Comparison of ENCODE assay signal across 8 cellular contexts in the genomic region with DNA sequence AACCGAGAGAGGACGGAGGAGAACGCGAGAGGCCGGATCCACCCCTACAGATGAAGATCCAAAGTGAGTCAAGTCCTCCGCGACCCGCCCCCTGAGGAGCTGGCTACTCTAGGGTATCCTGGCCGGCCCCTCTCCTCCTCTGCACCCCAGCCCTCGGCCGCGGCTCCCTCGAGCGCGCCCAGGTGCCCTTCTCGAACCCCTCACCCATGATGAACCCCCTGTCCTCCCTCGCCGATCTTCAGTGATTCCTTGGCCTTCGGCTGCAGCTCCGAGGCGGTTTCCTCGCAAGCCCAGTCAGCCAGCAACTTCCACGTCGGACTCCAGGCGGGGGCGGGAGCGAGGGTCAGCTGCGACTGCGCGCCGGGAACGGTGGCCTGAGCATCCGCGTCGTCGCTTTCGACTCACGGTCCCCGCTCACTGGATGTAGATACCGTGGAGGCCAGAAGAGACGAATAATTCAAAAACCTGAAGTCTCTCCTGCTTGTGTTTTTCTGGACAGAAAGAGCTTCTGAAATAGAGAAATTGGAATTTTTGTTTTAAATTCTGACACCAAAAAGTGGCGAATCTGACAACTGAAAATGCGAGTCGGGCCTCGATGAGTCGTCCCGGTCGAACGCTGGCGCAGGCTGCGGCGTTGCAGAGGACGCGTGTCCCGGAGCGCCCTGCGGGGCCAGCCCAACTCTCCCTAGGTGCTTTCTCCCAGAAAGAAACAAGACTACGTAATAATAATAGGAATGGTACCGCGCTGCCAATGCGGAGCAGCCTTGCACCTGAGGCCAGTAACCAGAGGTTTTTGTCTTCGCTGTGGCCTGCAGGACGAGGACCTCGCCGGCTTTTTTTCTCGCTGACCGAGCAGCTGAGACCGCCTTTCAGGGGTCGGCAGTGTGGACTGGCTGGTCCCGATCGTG. TPM values are rescaled to one million over a fixed set of nuclear protein-coding genes. Genes with fewer than 3 reads are reported as not detected.
A peak's percentile ranks its signal among the peaks of the same experiment; 100 is the strongest.
DNase-seq lines count a peak whose midpoint lies in the region; ATAC-seq and TF ChIP-seq lines count a peak whose summit lies in the region.

A gene (minus strand): TSS at position 335 of the 908 bp plus-strand sequence. CDS start 127 bp downstream, at position 208.

- peak within 1 kb of the TSS; percentile 99 for H3K4me3 Mint-ChIP-seq in HFFc6
- peak within 1 kb of the TSS; percentile 97 for H3K4me3 Mint-ChIP-seq in activated naive CD4-positive, alpha-beta T cell treated with anti-CD3 and anti-CD28 coated beads, Interleukin-2, amount 50 U/mL, for 24 hours

- peak within 1 kb of the TSS; percentile 84 for H3K27ac ChIP-seq in temporal lobe (ENCODE audit: low read depth, low read length)

- ATAC-seq in SK-N-SH treated with all-trans-retinoic acid at 6 μM for 48 hours (peak; percentile 94), omental fat pad (ENCODE audit: low FRiP score) (peak; percentile 94)

- no peaks in the 10 kb centered on the region for H3K27me3 Mint-ChIP-seq in HFFc6 (ENCODE audit: insufficient read depth)
- H3K27me3 Mint-ChIP-seq in activated naive CD4-positive, alpha-beta T cell treated with anti-CD3 and anti-CD28 coated beads, Interleukin-2, amount 50 U/mL, for 24 hours: no peaks in the 10 kb centered on the region

- no peaks in the 10 kb centered on the region for H3K36me3 Mint-ChIP-seq in HFFc6 (ENCODE audit: low read depth)
- no peaks in the 10 kb centered on the region for H3K36me3 Mint-ChIP-seq in activated naive CD4-positive, alpha-beta T cell treated with anti-CD3 and anti-CD28 coated beads, Interleukin-2, amount 50 U/mL, for 24 hours

- H3K9me3 Mint-ChIP-seq in HFFc6: no peaks in the 10 kb centered on the region
- no peaks in the 10 kb centered on the region for H3K9me3 Mint-ChIP-seq in activated naive CD4-positive, alpha-beta T cell treated with anti-CD3 and anti-CD28 coated beads, Interleukin-2, amount 50 U/mL, for 24 hours

- peaks cover 32% of the 10 kb centered on the region for H3K4me1 Mint-ChIP-seq in HFFc6 (ENCODE audit: low read depth)
- H3K4me1 Mint-ChIP-seq in activated naive CD4-positive, alpha-beta T cell treated with anti-CD3 and anti-CD28 coated beads, Interleukin-2, amount 50 U/mL, for 24 hours: peaks cover 28% of the 10 kb centered on the region

- H3K27ac Mint-ChIP-seq in HFFc6: peak within 1 kb of the TSS; percentile 99
- peak within 1 kb of the TSS; percentile 99 for H3K27ac Mint-ChIP-seq in activated naive CD4-positive, alpha-beta T cell treated with anti-CD3 and anti-CD28 coated beads, Interleukin-2, amount 50 U/mL, for 24 hours

- TF ChIP-seq CTCF in HFFc6 (IDR thresholded peaks at IDR 0.05) (peak; percentile 8; the same call in 1 of the 2 replicates), omental fat pad (IDR thresholded peaks at IDR 0.05) (no peak)

- peak within 1 kb of the TSS; percentile 89 for H3K4me3 ChIP-seq in GM08714 (ENCODE audit: low read length)

- DNase-seq in HFFc6: peak; percentile 84
- DNase-seq in NAMALWA (ENCODE audit: low spot score): peak; percentile 71
- peak; percentile 90 for DNase-seq in glomerular endothelial cell (ENCODE audit: extremely low read depth, low read depth, low spot score)
- DNase-seq in omental fat pad (ENCODE audit: low spot score): peak; percentile 55

TF ChIP-seq in SK-N-SH treated with all-trans-retinoic acid at 6 μM for 48 hours, 23 proteins besides CTCF, POLR2A, EP300 and RAD21:
- TF ChIP-seq, protein P1, sequence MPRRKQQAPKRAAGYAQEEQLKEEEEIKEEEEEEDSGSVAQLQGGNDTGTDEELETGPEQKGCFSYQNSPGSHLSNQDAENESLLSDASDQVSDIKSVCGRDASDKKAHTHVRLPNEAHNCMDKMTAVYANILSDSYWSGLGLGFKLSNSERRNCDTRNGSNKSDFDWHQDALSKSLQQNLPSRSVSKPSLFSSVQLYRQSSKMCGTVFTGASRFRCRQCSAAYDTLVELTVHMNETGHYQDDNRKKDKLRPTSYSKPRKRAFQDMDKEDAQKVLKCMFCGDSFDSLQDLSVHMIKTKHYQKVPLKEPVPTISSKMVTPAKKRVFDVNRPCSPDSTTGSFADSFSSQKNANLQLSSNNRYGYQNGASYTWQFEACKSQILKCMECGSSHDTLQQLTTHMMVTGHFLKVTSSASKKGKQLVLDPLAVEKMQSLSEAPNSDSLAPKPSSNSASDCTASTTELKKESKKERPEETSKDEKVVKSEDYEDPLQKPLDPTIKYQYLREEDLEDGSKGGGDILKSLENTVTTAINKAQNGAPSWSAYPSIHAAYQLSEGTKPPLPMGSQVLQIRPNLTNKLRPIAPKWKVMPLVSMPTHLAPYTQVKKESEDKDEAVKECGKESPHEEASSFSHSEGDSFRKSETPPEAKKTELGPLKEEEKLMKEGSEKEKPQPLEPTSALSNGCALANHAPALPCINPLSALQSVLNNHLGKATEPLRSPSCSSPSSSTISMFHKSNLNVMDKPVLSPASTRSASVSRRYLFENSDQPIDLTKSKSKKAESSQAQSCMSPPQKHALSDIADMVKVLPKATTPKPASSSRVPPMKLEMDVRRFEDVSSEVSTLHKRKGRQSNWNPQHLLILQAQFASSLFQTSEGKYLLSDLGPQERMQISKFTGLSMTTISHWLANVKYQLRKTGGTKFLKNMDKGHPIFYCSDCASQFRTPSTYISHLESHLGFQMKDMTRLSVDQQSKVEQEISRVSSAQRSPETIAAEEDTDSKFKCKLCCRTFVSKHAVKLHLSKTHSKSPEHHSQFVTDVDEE (CRISPR knock-in tag; IDR thresholded peaks at IDR 0.05): peak; percentile 29; the same call in 1 of the 2 replicates
- TF ChIP-seq, protein P2, sequence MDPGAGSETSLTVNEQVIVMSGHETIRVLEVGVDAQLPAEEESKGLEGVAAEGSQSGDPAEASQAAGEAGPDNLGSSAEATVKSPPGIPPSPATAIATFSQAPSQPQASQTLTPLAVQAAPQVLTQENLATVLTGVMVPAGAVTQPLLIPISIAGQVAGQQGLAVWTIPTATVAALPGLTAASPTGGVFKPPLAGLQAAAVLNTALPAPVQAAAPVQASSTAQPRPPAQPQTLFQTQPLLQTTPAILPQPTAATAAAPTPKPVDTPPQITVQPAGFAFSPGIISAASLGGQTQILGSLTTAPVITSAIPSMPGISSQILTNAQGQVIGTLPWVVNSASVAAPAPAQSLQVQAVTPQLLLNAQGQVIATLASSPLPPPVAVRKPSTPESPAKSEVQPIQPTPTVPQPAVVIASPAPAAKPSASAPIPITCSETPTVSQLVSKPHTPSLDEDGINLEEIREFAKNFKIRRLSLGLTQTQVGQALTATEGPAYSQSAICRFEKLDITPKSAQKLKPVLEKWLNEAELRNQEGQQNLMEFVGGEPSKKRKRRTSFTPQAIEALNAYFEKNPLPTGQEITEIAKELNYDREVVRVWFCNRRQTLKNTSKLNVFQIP (CRISPR knock-in tag; IDR thresholded peaks at IDR 0.05; ENCODE audit: borderline replicate concordance, low read depth): no peak
- no peak for TF ChIP-seq TOX (CRISPR knock-in tag; IDR thresholded peaks at IDR 0.05; ENCODE audit: borderline replicate concordance)
- TF ChIP-seq ZNF8 (CRISPR knock-in tag; IDR thresholded peaks at IDR 0.05): 0 out of 2 replicates have a peak, but pooled peaks have one; percentile 28
- TF ChIP-seq SNAI2 (CRISPR knock-in tag; IDR thresholded peaks at IDR 0.05): no peak
- TF ChIP-seq, protein P3, sequence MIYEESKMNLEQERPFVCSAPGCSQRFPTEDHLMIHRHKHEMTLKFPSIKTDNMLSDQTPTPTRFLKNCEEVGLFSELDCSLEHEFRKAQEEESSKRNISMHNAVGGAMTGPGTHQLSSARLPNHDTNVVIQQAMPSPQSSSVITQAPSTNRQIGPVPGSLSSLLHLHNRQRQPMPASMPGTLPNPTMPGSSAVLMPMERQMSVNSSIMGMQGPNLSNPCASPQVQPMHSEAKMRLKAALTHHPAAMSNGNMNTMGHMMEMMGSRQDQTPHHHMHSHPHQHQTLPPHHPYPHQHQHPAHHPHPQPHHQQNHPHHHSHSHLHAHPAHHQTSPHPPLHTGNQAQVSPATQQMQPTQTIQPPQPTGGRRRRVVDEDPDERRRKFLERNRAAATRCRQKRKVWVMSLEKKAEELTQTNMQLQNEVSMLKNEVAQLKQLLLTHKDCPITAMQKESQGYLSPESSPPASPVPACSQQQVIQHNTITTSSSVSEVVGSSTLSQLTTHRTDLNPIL (CRISPR knock-in tag; IDR thresholded peaks at IDR 0.05; ENCODE audit: low read depth): no peak
- no peak for TF ChIP-seq ZNF70 (CRISPR knock-in tag; IDR thresholded peaks at IDR 0.05)
- no peak for TF ChIP-seq TCF4 (CRISPR knock-in tag; IDR thresholded peaks at IDR 0.05; ENCODE audit: borderline replicate concordance)
- no peak for TF ChIP-seq ZC3H10 (CRISPR knock-in tag; IDR thresholded peaks at IDR 0.05)
- TF ChIP-seq GLIS3 (CRISPR knock-in tag; IDR thresholded peaks at IDR 0.05): no peak
- no peak for TF ChIP-seq RARB (CRISPR knock-in tag; IDR thresholded peaks at IDR 0.05)
- TF ChIP-seq BACH2 (CRISPR knock-in tag; IDR thresholded peaks at IDR 0.05; ENCODE audit: borderline replicate concordance): no peak
- TF ChIP-seq ZFP3 (CRISPR knock-in tag; IDR thresholded peaks at IDR 0.05): 0 out of 2 replicates have a peak, but pooled peaks have one; percentile 19
- no peak for TF ChIP-seq ISL1 (CRISPR knock-in tag; IDR thresholded peaks at IDR 0.05)

RNA-seq across cellular contexts. Expression of the gene that starts here (rescaled TPM):
- total RNA-seq in HFFc6 (2021; fragmentation: NEBNext Ultra II Directional; extraction: Animal tissue kit (Norgen Biotek cat#: 25700)): 100 to 1,000 TPM; 145 to 162 (median 150) TPM
- total RNA-seq in glomerular endothelial cell (58.0 and 74.0 TPM in 2 replicates), omental fat pad (10 to 100 TPM; 48.9 to 80.7 (median 66.1) TPM), temporal lobe (23.1 TPM)

Comparison
In these comparisons a context has a peak if more than half of its experiments do, and no peak if none do; other contexts are left out.
1. Peak in every context shown above with its lines: DNase-seq, ATAC-seq, H3K4me3 ChIP-seq and H3K27ac ChIP-seq.